ENCODE assay signal across 1 cellular context in the genomic region with DNA sequence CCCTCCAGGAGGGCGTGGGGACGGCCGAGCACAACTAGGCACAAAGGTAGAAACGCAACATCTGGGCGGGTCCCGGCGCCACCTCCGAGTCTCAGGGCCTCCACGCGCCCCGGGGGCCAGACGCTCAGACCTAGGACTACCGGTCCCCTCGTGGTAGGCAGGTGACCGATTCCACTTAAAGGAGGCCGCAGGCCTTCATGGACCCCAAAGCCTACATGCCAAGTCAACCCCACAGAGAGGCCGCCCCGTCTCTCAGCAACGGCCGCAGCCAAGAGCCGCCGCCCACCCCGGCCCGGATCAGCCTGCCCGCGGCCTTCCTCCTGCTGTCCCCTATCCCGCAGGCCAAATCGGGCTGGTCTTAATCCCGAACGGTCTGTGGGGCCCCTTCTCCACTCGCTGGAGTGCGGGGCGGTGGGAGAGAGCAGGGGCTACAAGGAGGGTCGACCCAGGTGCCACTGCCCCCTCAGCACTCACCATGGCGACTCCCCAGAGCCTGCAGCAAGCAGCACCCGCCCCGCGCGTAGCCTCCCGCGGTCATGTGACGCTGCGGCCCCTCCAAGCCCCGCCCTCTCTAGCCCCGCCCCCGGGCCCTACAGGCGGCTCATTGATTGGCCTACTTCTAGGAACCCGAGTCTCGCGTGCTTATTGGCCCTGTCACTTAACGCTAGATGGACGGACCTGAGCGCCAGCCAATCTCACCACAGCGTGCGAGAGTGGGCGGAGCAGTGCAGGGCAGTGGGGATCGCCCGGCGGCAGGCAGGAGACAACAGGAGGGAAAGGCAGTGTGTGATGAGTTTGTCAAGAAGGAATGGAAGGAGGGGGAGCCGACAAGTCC.
TF ChIP-seq lines count a peak whose summit lies in the region.

TSS of gene VPS35 (minus strand) at position 522 of the 835 bp plus-strand sequence. CDS start at position 477, 45 bp downstream.

TF ChIP-seq in K562, 482 proteins besides CTCF, POLR2A, EP300 and RAD21 (continued from another document and continues in another):
- TF ChIP-seq USF2 (CRISPR knock-in tag; IDR thresholded peaks at IDR 0.05) (peak; percentile 97), DPF2 (IDR thresholded peaks at IDR 0.05) (no peak; the same call in none of the 2 replicates), ILF3 (IDR thresholded peaks at IDR 0.05; ENCODE audit: borderline replicate concordance) (no peak), ZNF639 (CRISPR knock-in tag; conservative IDR thresholded peaks at IDR 0.05 in 1 of 2, IDR thresholded peaks at IDR 0.05 in 1 of 2) (no peak), FIP1L1 (IDR thresholded peaks at IDR 0.05; ENCODE audit: low read depth, low read length, poor library complexity, severe bottlenecking) (peak; percentile 62), HBP1 (CRISPR knock-in tag; IDR thresholded peaks at IDR 0.05) (no peak), HES1 (IDR thresholded peaks at IDR 0.05; ENCODE audit: low read depth) (no peak), MTA2 (IDR thresholded peaks at IDR 0.05; ENCODE audit: low read depth) (no peak), MIER1 (IDR thresholded peaks at IDR 0.05; ENCODE audit: low read depth) (no peak), RHOXF2B (CRISPR knock-in tag; conservative IDR thresholded peaks at IDR 0.05) (0 out of 2 replicates have a peak, but pooled peaks have one; percentile 68), ETV5 (CRISPR knock-in tag; IDR thresholded peaks at IDR 0.05; ENCODE audit: low read depth) (no peak), ZNF778 (CRISPR knock-in tag; IDR thresholded peaks at IDR 0.05) (no peak), FOXA1 (IDR thresholded peaks at IDR 0.05; ENCODE audit: borderline replicate concordance) (no peak), NR0B1 (IDR thresholded peaks at IDR 0.05; ENCODE audit: partially characterized antibody) (no peak), CCAR2 (IDR thresholded peaks at IDR 0.05; ENCODE audit: low read depth, low read length) (no peak), NFRKB (IDR thresholded peaks at IDR 0.05; ENCODE audit: low read depth) (peak; percentile 52; the same call in 1 of the 2 replicates), PURB (CRISPR knock-in tag; IDR thresholded peaks at IDR 0.05; ENCODE audit: low read depth) (no peak), TRIM28 (IDR thresholded peaks at IDR 0.05) (no peak), ZNF398 (CRISPR knock-in tag; IDR thresholded peaks at IDR 0.05) (no peak), EWSR1 (IDR thresholded peaks at IDR 0.05; ENCODE audit: borderline replicate concordance, low read depth, partially characterized antibody) (no peak), ETV1 (tag; conservative IDR thresholded peaks at IDR 0.05; ENCODE audit: low read depth) (no peak), SNAPC5 (CRISPR knock-in tag; IDR thresholded peaks at IDR 0.05) (no peak), NELFE (IDR thresholded peaks at IDR 0.05; ENCODE audit: insufficient read depth, insufficient read length) (no peak)
- TF ChIP-seq, protein P1, sequence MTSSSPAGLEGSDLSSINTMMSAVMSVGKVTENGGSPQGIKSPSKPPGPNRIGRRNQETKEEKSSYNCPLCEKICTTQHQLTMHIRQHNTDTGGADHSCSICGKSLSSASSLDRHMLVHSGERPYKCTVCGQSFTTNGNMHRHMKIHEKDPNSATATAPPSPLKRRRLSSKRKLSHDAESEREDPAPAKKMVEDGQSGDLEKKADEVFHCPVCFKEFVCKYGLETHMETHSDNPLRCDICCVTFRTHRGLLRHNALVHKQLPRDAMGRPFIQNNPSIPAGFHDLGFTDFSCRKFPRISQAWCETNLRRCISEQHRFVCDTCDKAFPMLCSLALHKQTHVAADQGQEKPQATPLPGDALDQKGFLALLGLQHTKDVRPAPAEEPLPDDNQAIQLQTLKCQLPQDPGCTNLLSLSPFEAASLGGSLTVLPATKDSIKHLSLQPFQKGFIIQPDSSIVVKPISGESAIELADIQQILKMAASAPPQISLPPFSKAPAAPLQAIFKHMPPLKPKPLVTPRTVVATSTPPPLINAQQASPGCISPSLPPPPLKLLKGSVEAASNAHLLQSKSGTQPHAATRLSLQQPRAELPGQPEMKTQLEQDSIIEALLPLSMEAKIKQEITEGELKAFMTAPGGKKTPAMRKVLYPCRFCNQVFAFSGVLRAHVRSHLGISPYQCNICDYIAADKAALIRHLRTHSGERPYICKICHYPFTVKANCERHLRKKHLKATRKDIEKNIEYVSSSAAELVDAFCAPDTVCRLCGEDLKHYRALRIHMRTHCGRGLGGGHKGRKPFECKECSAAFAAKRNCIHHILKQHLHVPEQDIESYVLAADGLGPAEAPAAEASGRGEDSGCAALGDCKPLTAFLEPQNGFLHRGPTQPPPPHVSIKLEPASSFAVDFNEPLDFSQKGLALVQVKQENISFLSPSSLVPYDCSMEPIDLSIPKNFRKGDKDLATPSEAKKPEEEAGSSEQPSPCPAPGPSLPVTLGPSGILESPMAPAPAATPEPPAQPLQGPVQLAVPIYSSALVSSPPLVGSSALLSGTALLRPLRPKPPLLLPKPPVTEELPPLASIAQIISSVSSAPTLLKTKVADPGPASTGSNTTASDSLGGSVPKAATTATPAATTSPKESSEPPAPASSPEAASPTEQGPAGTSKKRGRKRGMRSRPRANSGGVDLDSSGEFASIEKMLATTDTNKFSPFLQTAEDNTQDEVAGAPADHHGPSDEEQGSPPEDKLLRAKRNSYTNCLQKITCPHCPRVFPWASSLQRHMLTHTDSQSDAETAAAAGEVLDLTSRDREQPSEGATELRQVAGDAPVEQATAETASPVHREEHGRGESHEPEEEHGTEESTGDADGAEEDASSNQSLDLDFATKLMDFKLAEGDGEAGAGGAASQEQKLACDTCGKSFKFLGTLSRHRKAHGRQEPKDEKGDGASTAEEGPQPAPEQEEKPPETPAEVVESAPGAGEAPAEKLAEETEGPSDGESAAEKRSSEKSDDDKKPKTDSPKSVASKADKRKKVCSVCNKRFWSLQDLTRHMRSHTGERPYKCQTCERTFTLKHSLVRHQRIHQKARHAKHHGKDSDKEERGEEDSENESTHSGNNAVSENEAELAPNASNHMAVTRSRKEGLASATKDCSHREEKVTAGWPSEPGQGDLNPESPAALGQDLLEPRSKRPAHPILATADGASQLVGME (CRISPR knock-in tag; IDR thresholded peaks at IDR 0.05): no peak
- TF ChIP-seq, protein P2, sequence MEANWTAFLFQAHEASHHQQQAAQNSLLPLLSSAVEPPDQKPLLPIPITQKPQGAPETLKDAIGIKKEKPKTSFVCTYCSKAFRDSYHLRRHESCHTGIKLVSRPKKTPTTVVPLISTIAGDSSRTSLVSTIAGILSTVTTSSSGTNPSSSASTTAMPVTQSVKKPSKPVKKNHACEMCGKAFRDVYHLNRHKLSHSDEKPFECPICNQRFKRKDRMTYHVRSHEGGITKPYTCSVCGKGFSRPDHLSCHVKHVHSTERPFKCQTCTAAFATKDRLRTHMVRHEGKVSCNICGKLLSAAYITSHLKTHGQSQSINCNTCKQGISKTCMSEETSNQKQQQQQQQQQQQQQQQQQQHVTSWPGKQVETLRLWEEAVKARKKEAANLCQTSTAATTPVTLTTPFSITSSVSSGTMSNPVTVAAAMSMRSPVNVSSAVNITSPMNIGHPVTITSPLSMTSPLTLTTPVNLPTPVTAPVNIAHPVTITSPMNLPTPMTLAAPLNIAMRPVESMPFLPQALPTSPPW (CRISPR knock-in tag; IDR thresholded peaks at IDR 0.05): peak; percentile 78
- TF ChIP-seq, protein P3, sequence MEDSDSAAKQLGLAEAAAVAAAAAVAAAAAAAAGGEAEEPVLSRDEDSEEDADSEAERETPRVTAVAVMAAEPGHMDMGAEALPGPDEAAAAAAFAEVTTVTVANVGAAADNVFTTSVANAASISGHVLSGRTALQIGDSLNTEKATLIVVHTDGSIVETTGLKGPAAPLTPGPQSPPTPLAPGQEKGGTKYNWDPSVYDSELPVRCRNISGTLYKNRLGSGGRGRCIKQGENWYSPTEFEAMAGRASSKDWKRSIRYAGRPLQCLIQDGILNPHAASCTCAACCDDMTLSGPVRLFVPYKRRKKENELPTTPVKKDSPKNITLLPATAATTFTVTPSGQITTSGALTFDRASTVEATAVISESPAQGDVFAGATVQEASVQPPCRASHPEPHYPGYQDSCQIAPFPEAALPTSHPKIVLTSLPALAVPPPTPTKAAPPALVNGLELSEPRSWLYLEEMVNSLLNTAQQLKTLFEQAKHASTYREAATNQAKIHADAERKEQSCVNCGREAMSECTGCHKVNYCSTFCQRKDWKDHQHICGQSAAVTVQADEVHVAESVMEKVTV (CRISPR knock-in tag; IDR thresholded peaks at IDR 0.05): peak; percentile 14; the same call in 1 of the 2 replicates
- TF ChIP-seq, protein P4, sequence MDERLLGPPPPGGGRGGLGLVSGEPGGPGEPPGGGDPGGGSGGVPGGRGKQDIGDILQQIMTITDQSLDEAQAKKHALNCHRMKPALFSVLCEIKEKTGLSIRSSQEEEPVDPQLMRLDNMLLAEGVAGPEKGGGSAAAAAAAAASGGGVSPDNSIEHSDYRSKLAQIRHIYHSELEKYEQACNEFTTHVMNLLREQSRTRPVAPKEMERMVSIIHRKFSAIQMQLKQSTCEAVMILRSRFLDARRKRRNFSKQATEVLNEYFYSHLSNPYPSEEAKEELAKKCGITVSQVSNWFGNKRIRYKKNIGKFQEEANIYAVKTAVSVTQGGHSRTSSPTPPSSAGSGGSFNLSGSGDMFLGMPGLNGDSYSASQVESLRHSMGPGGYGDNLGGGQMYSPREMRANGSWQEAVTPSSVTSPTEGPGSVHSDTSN (CRISPR knock-in tag; IDR thresholded peaks at IDR 0.05; ENCODE audit: low read depth): peak; percentile 86
- TF ChIP-seq, protein P4 (tag; conservative IDR thresholded peaks at IDR 0.05; ENCODE audit: low read depth): peak; percentile 97
- TF ChIP-seq, protein P5, sequence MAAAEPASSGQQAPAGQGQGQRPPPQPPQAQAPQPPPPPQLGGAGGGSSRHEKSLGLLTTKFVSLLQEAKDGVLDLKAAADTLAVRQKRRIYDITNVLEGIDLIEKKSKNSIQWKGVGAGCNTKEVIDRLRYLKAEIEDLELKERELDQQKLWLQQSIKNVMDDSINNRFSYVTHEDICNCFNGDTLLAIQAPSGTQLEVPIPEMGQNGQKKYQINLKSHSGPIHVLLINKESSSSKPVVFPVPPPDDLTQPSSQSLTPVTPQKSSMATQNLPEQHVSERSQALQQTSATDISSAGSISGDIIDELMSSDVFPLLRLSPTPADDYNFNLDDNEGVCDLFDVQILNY (CRISPR knock-in tag; IDR thresholded peaks at IDR 0.05): no peak
